In the genomic region with DNA sequence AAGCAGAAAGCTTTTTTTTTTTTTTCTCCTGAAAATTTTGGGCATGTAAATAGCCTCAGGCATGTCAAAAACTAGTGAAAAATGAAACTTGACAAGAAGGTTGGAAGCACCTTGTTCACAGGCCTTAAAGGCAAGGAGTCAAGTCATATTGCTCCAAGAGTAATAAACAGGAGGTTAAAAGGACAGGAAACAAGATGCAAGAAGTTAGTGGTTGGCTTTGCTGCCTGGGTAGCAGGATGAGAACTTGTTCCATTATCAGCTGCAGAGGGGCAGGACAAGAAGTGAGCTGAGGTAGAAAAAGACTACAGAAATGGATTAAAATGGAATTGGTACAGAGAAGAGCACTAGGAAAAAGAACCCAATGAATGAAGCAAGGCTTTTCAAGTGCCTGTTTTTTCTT, we compare ENCODE assay signal across 20 cellular contexts.
A peak's percentile ranks its signal among the peaks of the same experiment; 100 is the strongest.
DNase-seq lines count a peak whose midpoint lies in the region; ATAC-seq and TF ChIP-seq lines count a peak whose summit lies in the region.
"Had no signal": no experiment of that assay in that cellular context is flagged by ENCODE, and none has a peak within 500 bp of the region (broad histone marks: within the 10 kb centered on the region; RNA-seq: fewer than 3 reads in every experiment).

No MANE protein-coding gene starts in this region.

- H2BK120ac ChIP-seq in IMR-90 (ENCODE audit: low read depth, low read length) = peak overlapping the region; percentile 1; the same call in 1 of the 2 replicates

- intact Hi-C loops in IMR-90 (cut with micrococcal nuclease) = no loop called here

- no peak for TF ChIP-seq RAD21 in IMR-90 (IDR thresholded peaks at IDR 0.05; ENCODE audit: low read length)

- no peak overlapping the region for H4K91ac ChIP-seq in IMR-90 (ENCODE audit: insufficient read depth, low read depth, low read length)

- H3K9ac ChIP-seq in IMR-90 (ENCODE audit: low read depth, low read length) = no peak overlapping the region
- H3K9ac ChIP-seq in adipocyte (ENCODE audit: low read length) = no peak overlapping the region
- H3K9ac ChIP-seq in skeletal muscle satellite cell (ENCODE audit: low read depth, low read length) = no peak overlapping the region

- peaks cover 50% of the 10 kb centered on the region for H3K4me1 Mint-ChIP-seq in activated T-cell treated with anti-CD3 and anti-CD28 coated beads, Interleukin-2, amount 50 U/mL, for 24 hours (ENCODE audit: low read depth)

- POLR2A ChIA-PET in IMR-90 (lab: Charles Lee; ENCODE audit: unreplicated experiment) = interaction anchor here (0.7 kb wide), 1 partner anchor 67 kb away, joined by 4 read pairs; no protein-coding TSS in a partner anchor

- BruUV-seq in IMR-90 (replicated peaks; lab: Mats Ljungman, UMichigan) = no TSS peak

- H3K9me1 ChIP-seq in IMR-90 (ENCODE audit: insufficient read depth, low read length) = peaks cover 2% of the 10 kb centered on the region; the same call in 1 of the 2 replicates

- no peak overlapping the region for H2AK5ac ChIP-seq in IMR-90 (ENCODE audit: low read depth, low read length)

- H3K4me1 ChIP-seq in IMR-90 (ENCODE audit: control insufficient read depth, insufficient read depth, low read length) (peaks cover 2% of the 10 kb centered on the region), adipocyte (ENCODE audit: control insufficient read depth, insufficient read depth, low read length) (peaks cover 20% of the 10 kb centered on the region), skeletal muscle satellite cell (ENCODE audit: control insufficient read depth, insufficient read depth, low read length) (peaks cover 54% of the 10 kb centered on the region)
- H3K4me1 ChIP-seq: uterus had no signal

- no peak overlapping the region for H3K23ac ChIP-seq in IMR-90 (ENCODE audit: low read depth, low read length)

- no peak overlapping the region for H4K8ac ChIP-seq in IMR-90 (ENCODE audit: low read depth in 2 of 2, low read length in 2 of 2)

- ATAC-seq in IMR-90 (ENCODE audit: low read depth) = no peak
- ATAC-seq in HG03025 (IDR thresholded peaks at IDR 0.05; ENCODE audit: low FRiP score, unreplicated experiment) = no peak
- ATAC-seq in GM18907 (IDR thresholded peaks at IDR 0.05; ENCODE audit: unreplicated experiment) = no peak
- ATAC-seq: HCT116 had no signal

- H3K4me3 ChIP-seq in IMR-90 (ENCODE audit: insufficient read depth, low read depth, low read length) (no peak overlapping the region), adipocyte (ENCODE audit: low read length) (no peak overlapping the region), skeletal muscle satellite cell (ENCODE audit: low read length) (no peak overlapping the region)
- H3K4me3 ChIP-seq: uterus had no signal

- H2AK9ac ChIP-seq in IMR-90 (replicated peaks; ENCODE audit: low read depth, low read length, poor library complexity) = no peak overlapping the region

- H3K9me3 Mint-ChIP-seq in activated T-cell treated with anti-CD3 and anti-CD28 coated beads, Interleukin-2, amount 50 U/mL, for 24 hours = no peaks in the 10 kb centered on the region

- TF ChIP-seq POLR2A in IMR-90 (IDR thresholded peaks at IDR 0.05; ENCODE audit: low read depth, low read length) = no peak

- no peaks in the 10 kb centered on the region for H3K36me3 Mint-ChIP-seq in activated T-cell treated with anti-CD3 and anti-CD28 coated beads, Interleukin-2, amount 50 U/mL, for 24 hours (ENCODE audit: low read depth)
- H3K36me3 Mint-ChIP-seq: CD8-positive, alpha-beta memory T cell had no signal

- no peak overlapping the region for H2AFZ ChIP-seq in IMR-90 (replicated peaks; ENCODE audit: low read length, poor library complexity)

- 0 out of 2 replicates have a peak overlapping the region, but pooled peaks have one; percentile 23 for H2BK20ac ChIP-seq in IMR-90 (ENCODE audit: low read depth, low read length)

- H3K4me2 ChIP-seq in IMR-90 (ENCODE audit: low read depth, low read length) (peak overlapping the region; percentile 58; the same call in 1 of the 2 replicates), skeletal muscle satellite cell (ENCODE audit: low read length) (peak overlapping the region; percentile 5)

- H3K18ac ChIP-seq in IMR-90 (ENCODE audit: low read depth, low read length) = no peak overlapping the region

- H3K27ac ChIP-seq in IMR-90 (ENCODE audit: insufficient read depth, low read length) = no peak overlapping the region
- H3K27ac ChIP-seq: uterus had no signal

- CTCF ChIA-PET in IMR-90 (lab: Yijun Ruan, JAX) = interaction anchor here (0.6 kb wide), 1 partner anchor 245 kb away, joined by 3 read pairs; no protein-coding TSS in a partner anchor

- in situ Hi-C loops in IMR-90 (cut with MboI; ENCODE audit: low sequenced_read_pairs) = no loop called here

- peak overlapping the region; percentile 31 for H3K27ac Mint-ChIP-seq in activated T-cell treated with anti-CD3 and anti-CD28 coated beads, Interleukin-2, amount 50 U/mL, for 24 hours

- no peaks in the 10 kb centered on the region for H3K79me1 ChIP-seq in IMR-90 (ENCODE audit: low read depth in 1 of 2, low read length in 2 of 2)

- H4K5ac ChIP-seq in IMR-90 (ENCODE audit: low read depth, low read length) = no peak overlapping the region

- peak overlapping the region; percentile 47; the same call in 1 of the 3 replicates for H2BK15ac ChIP-seq in IMR-90 (ENCODE audit: low read depth, low read length)

- no peak overlapping the region for H3K56ac ChIP-seq in IMR-90 (ENCODE audit: extremely low read depth, insufficient read depth, low read length)

- H2BK5ac ChIP-seq in IMR-90 (ENCODE audit: low read depth, low read length, poor library complexity, severe bottlenecking) = no peak overlapping the region

- H3K27me3 Mint-ChIP-seq in activated T-cell treated with anti-CD3 and anti-CD28 coated beads, Interleukin-2, amount 50 U/mL, for 24 hours = no peaks in the 10 kb centered on the region
- H3K27me3 Mint-ChIP-seq: CD8-positive, alpha-beta memory T cell had no signal

- H3K27me3 ChIP-seq in IMR-90 (ENCODE audit: control insufficient read depth, insufficient read depth, low read length) (no peaks in the 10 kb centered on the region), adipocyte (replicated peaks; ENCODE audit: control insufficient read depth, insufficient read depth, low read length) (no peaks in the 10 kb centered on the region), skeletal muscle satellite cell (ENCODE audit: control insufficient read depth, insufficient read depth, low read length) (no peaks in the 10 kb centered on the region)
- H3K27me3 ChIP-seq: uterus had no signal

- no peak overlapping the region; the same call in 1 of the 2 replicates for H3K14ac ChIP-seq in IMR-90 (replicated peaks; ENCODE audit: low read depth, low read length)

- H3K36me3 ChIP-seq in IMR-90 (ENCODE audit: control insufficient read depth, insufficient read depth, low read length) (no peaks in the 10 kb centered on the region), adipocyte (ENCODE audit: control insufficient read depth, insufficient read depth, low read length, severe bottlenecking) (no peaks in the 10 kb centered on the region), skeletal muscle satellite cell (ENCODE audit: insufficient read depth, low read length) (no peaks in the 10 kb centered on the region)
- H3K36me3 ChIP-seq: uterus had no signal

- H3K9me3 ChIP-seq in IMR-90 (ENCODE audit: control insufficient read depth, insufficient read depth, low read length) (no peaks in the 10 kb centered on the region), adipocyte (ENCODE audit: control insufficient read depth, low read length) (no peaks in the 10 kb centered on the region), skeletal muscle satellite cell (replicated peaks; ENCODE audit: low read length) (no peaks in the 10 kb centered on the region)
- H3K9me3 ChIP-seq: uterus had no signal

- H3K4me3 Mint-ChIP-seq in activated T-cell treated with anti-CD3 and anti-CD28 coated beads, Interleukin-2, amount 50 U/mL, for 24 hours = no peak overlapping the region

- no peaks in the 10 kb centered on the region for H4K20me1 ChIP-seq in IMR-90 (ENCODE audit: insufficient read depth, low read length)

- dilution Hi-C loops in IMR-90 (cut with HindIII; ENCODE audit: low sequenced_read_pairs, unreplicated experiment) = no loop called here

- H3K4ac ChIP-seq in IMR-90 (ENCODE audit: low read depth, low read length) = no peak overlapping the region

- no peak for TF ChIP-seq CTCF in IMR-90 (conservative IDR thresholded peaks at IDR 0.05; ENCODE audit: low read depth, low read length)

- DNase-seq in activated T-cell treated with anti-CD3 and anti-CD28 coated beads, Interleukin-2, amount 50 U/mL, for 24 hours = no peak
- DNase-seq in activated T-cell treated with anti-CD3 and anti-CD28 coated beads, Interleukin-2, amount 50 U/mL, for 48 hours = no peak
- DNase-seq in IMR-90 = no peak
- peak; percentile 33 for DNase-seq in adipocyte (ENCODE audit: low read depth)
- no peak for DNase-seq in NCI-H1436 (lab: John Stamatoyannopoulos, UW)
- DNase-seq: ACHN; activated CD4-positive, alpha-beta T cell treated with anti-CD3 and anti-CD28 coated beads for 1 hour; anterior cingulate cortex; CD8-positive, alpha-beta memory T cell; DMS79 treated with DMSO at 0.1 percent for 48 hours; hypothalamus; mesenchymal stem cell; NCI-H2081 treated with DMSO at 0.1 percent for 48 hours; NCI-H526; stimulated activated CD4-positive, alpha-beta T cell treated with anti-CD3 and anti-CD28 coated beads, Interleukin-12 subunit alpha, Interleukin-12 subunit beta, amount 100 ng/mL, for 4 hours; uterus had no signal

TF ChIP-seq in IMR-90, 13 proteins besides CTCF, POLR2A, EP300 and RAD21:
- TF ChIP-seq RFX5 (IDR thresholded peaks at IDR 0.05; ENCODE audit: low read depth, low read length) (no peak), MAZ (IDR thresholded peaks at IDR 0.05; ENCODE audit: borderline replicate concordance, low read depth, low read length) (no peak), MXI1 (IDR thresholded peaks at IDR 0.05; ENCODE audit: borderline replicate concordance, low read depth, low read length) (no peak), NFE2L2 (IDR thresholded peaks at IDR 0.05; ENCODE audit: low read depth, low read length) (no peak), ELK1 (IDR thresholded peaks at IDR 0.05; ENCODE audit: borderline replicate concordance, low read depth, low read length) (no peak), BHLHE40 (IDR thresholded peaks at IDR 0.05; ENCODE audit: low read depth, low read length) (no peak), FOS (IDR thresholded peaks at IDR 0.05; ENCODE audit: low read depth, low read length) (no peak), MAFK (IDR thresholded peaks at IDR 0.05; ENCODE audit: low read depth, low read length) (no peak)
